14 cellular contexts compared by ENCODE assay signal in genomic region chr11:119480375-119481020, GRCh38. TPM values are rescaled to one million over a fixed set of nuclear protein-coding genes. Genes with fewer than 3 reads are reported as not detected.
DNase-seq lines count a peak whose midpoint lies in the region; ATAC-seq and TF ChIP-seq lines count a peak whose summit lies in the region.
"Had no signal": no experiment of that assay in that cellular context is flagged by ENCODE, and none has a peak within 500 bp of the region (broad histone marks: within the 10 kb centered on the region; RNA-seq: fewer than 3 reads in every experiment).

No MANE protein-coding gene starts in this region.

- H3K4me1 ChIP-seq in BE2C (peaks cover 10% of the 10 kb centered on the region), mesenchymal stem cell (ENCODE audit: control insufficient read depth, insufficient read depth, low read depth, low read length) (peaks cover 7% of the 10 kb centered on the region)

- no peak overlapping the region for H2AFZ ChIP-seq in mesenchymal stem cell (ENCODE audit: low read depth, low read length)

- no peak overlapping the region for H4K8ac ChIP-seq in mesenchymal stem cell (ENCODE audit: low read length)

- no peak overlapping the region for H3K14ac ChIP-seq in mesenchymal stem cell (ENCODE audit: low read length in 2 of 2)

- H3K23ac ChIP-seq in mesenchymal stem cell (ENCODE audit: low read length in 2 of 2) = no peak overlapping the region

- H3K27me3 ChIP-seq in BE2C = no peaks in the 10 kb centered on the region
- H3K27me3 ChIP-seq in H7 (ENCODE audit: control insufficient read depth, insufficient read depth, low read length) = no peaks in the 10 kb centered on the region; the same call in 1 of the 2 replicates
- peaks cover 34% of the 10 kb centered on the region in 2 experiments for H3K27me3 ChIP-seq in mesenchymal stem cell (ENCODE audit: control insufficient read depth in 1 of 2, insufficient read depth in 1 of 2, low read length in 2 of 2)
- H3K27me3 ChIP-seq: SJCRH30 had no signal

- DNase-seq in BE2C = peak; percentile 7
- peak; percentile 19 for DNase-seq in H7
- peak; percentile 46 for DNase-seq in activated CD8-positive, alpha-beta memory T cell treated with anti-CD3 and anti-CD28 coated beads, Interleukin-2, amount 50 U/mL, for 48 hours
- DNase-seq in mesenchymal stem cell = no peak
- no peak for DNase-seq in H4 (ENCODE audit: low spot score)

- no peak overlapping the region for H2BK12ac ChIP-seq in mesenchymal stem cell (ENCODE audit: low read length in 2 of 2)

- TF ChIP-seq CTCF in BE2C (IDR thresholded peaks at IDR 0.05; ENCODE audit: low read depth, low read length) = no peak

- H3K36me3 ChIP-seq in BE2C = no peaks in the 10 kb centered on the region
- no peaks in the 10 kb centered on the region for H3K36me3 ChIP-seq in H7 (replicated peaks; ENCODE audit: control insufficient read depth, insufficient read depth, low read length)
- H3K36me3 ChIP-seq in mesenchymal stem cell (ENCODE audit: control insufficient read depth in 1 of 2, insufficient read depth in 2 of 2, low read depth in 1 of 2, low read length in 2 of 2) = no peaks in the 10 kb centered on the region
- H3K36me3 ChIP-seq: left lung, SJCRH30, thoracic aorta, WERI-Rb-1 had no signal

- no peak overlapping the region for H3K4me2 ChIP-seq in mesenchymal stem cell (ENCODE audit: low read length, poor library complexity, severe bottlenecking)

- H2BK120ac ChIP-seq in mesenchymal stem cell (ENCODE audit: low read depth, low read length) = peak overlapping the region; percentile 24

- H3K79me1 ChIP-seq in mesenchymal stem cell (replicated peaks; ENCODE audit: low read length, poor library complexity, severe bottlenecking) = no peaks in the 10 kb centered on the region

- no peak overlapping the region for H2BK5ac ChIP-seq in mesenchymal stem cell (ENCODE audit: low read depth, low read length, poor library complexity, severe bottlenecking)

- H4K91ac ChIP-seq in mesenchymal stem cell (ENCODE audit: low read length) = no peak overlapping the region

- no peak overlapping the region for H2BK15ac ChIP-seq in mesenchymal stem cell (ENCODE audit: low read depth, poor library complexity, severe bottlenecking)

- H3K18ac ChIP-seq in mesenchymal stem cell (ENCODE audit: low read depth in 1 of 2, low read length in 2 of 2) = peak overlapping the region; percentile 25 to 26

- no peak overlapping the region for H3K4ac ChIP-seq in mesenchymal stem cell (ENCODE audit: low read depth in 1 of 2, low read length in 2 of 2)

- H3K27ac ChIP-seq in mesenchymal stem cell (ENCODE audit: low read length, poor library complexity, severe bottlenecking) = no peak overlapping the region
- H3K27ac ChIP-seq: left lung, SJCRH30, thoracic aorta, WERI-Rb-1 had no signal

- peak overlapping the region; percentile 31 for H3K9ac ChIP-seq in mesenchymal stem cell (ENCODE audit: low read length)

- ATAC-seq in GM21576 (IDR thresholded peaks at IDR 0.05; ENCODE audit: unreplicated experiment) (no peak), SK-N-SH treated with all-trans-retinoic acid at 6 μM for 48 hours (no peak), GM19467 (IDR thresholded peaks at IDR 0.05; ENCODE audit: unreplicated experiment) (no peak)

- H3K4me3 ChIP-seq in BE2C (ENCODE audit: low read depth, low read length) (no peak overlapping the region), H7 (ENCODE audit: insufficient read depth, low read depth, low read length) (no peak overlapping the region), mesenchymal stem cell (ENCODE audit: insufficient read depth in 1 of 2, low read depth in 1 of 2, low read length in 2 of 2) (no peak overlapping the region)
- H3K4me3 ChIP-seq: left lung, SJCRH30, thoracic aorta had no signal

- no peaks in the 10 kb centered on the region for H3K9me3 ChIP-seq in BE2C
- H3K9me3 ChIP-seq in mesenchymal stem cell (ENCODE audit: control insufficient read depth, low read length) = no peaks in the 10 kb centered on the region
- H3K9me3 ChIP-seq: left lung, SJCRH30, thoracic aorta had no signal

- WGBS in mesenchymal stem cell = 89% methylated on average over 12 of the region's 12 CpGs

- H2AK5ac ChIP-seq in mesenchymal stem cell (ENCODE audit: low read length, severe bottlenecking) = no peak overlapping the region

TF ChIP-seq in SK-N-SH treated with all-trans-retinoic acid at 6 μM for 48 hours, 23 proteins besides CTCF, POLR2A, EP300 and RAD21 (continues in another document):
- TF ChIP-seq ARNTL (CRISPR knock-in tag; IDR thresholded peaks at IDR 0.05; ENCODE audit: borderline replicate concordance, low read depth) (no peak), ZNF70 (CRISPR knock-in tag; IDR thresholded peaks at IDR 0.05) (no peak), CSRNP3 (CRISPR knock-in tag; IDR thresholded peaks at IDR 0.05) (no peak), TOX (CRISPR knock-in tag; IDR thresholded peaks at IDR 0.05; ENCODE audit: borderline replicate concordance) (no peak), ESRRG (CRISPR knock-in tag; IDR thresholded peaks at IDR 0.05) (no peak), TCF4 (CRISPR knock-in tag; IDR thresholded peaks at IDR 0.05; ENCODE audit: borderline replicate concordance) (no peak), SNAI2 (CRISPR knock-in tag; IDR thresholded peaks at IDR 0.05) (no peak), ZFP3 (CRISPR knock-in tag; IDR thresholded peaks at IDR 0.05) (no peak), PATZ1 (CRISPR knock-in tag; IDR thresholded peaks at IDR 0.05; ENCODE audit: borderline replicate concordance) (no peak)
- TF ChIP-seq, protein P1, sequence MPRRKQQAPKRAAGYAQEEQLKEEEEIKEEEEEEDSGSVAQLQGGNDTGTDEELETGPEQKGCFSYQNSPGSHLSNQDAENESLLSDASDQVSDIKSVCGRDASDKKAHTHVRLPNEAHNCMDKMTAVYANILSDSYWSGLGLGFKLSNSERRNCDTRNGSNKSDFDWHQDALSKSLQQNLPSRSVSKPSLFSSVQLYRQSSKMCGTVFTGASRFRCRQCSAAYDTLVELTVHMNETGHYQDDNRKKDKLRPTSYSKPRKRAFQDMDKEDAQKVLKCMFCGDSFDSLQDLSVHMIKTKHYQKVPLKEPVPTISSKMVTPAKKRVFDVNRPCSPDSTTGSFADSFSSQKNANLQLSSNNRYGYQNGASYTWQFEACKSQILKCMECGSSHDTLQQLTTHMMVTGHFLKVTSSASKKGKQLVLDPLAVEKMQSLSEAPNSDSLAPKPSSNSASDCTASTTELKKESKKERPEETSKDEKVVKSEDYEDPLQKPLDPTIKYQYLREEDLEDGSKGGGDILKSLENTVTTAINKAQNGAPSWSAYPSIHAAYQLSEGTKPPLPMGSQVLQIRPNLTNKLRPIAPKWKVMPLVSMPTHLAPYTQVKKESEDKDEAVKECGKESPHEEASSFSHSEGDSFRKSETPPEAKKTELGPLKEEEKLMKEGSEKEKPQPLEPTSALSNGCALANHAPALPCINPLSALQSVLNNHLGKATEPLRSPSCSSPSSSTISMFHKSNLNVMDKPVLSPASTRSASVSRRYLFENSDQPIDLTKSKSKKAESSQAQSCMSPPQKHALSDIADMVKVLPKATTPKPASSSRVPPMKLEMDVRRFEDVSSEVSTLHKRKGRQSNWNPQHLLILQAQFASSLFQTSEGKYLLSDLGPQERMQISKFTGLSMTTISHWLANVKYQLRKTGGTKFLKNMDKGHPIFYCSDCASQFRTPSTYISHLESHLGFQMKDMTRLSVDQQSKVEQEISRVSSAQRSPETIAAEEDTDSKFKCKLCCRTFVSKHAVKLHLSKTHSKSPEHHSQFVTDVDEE (CRISPR knock-in tag; IDR thresholded peaks at IDR 0.05) = no peak

RNA-seq across cellular contexts. Expression of gene THY1, which starts 57.5 kb away (rescaled TPM):
- 1,337 TPM for polyA plus RNA-seq in BE2C (2012; ENCODE audit: insufficient read depth, insufficient read length, low read depth)
- total RNA-seq in H7 (2014; rRNA removed; shearing (Covaris generic)) = 305 and 319 TPM in 2 replicates
- 87.8 TPM for polyA plus RNA-seq in mesenchymal stem cell (2013, experiment 1 of 2)
- polyA plus RNA-seq in mesenchymal stem cell (2013, experiment 2 of 2) = 87.6 TPM
- 191 and 193 TPM in 2 replicates for total RNA-seq in H4 (2014; rRNA removed; shearing (Covaris generic))
- total RNA-seq: activated naive CD4-positive, alpha-beta T cell treated with anti-CD3 and anti-CD28 coated beads, Interleukin-2, amount 50 U/mL, for 72 hours; natural killer cell treated with Interleukin-12 subunit alpha and Interleukin-12 subunit beta and Interleukin-15 and Interleukin-18, amount 100 ng/mL, for 72 hours had no signal

Comparison
In these comparisons a context has a peak if more than half of its experiments do, and no peak if none do; other contexts are left out.
1. DNase-seq: peak in BE2C (single experiment), H7 (single experiment) and activated CD8-positive, alpha-beta memory T cell treated with anti-CD3 and anti-CD28 coated beads, Interleukin-2, amount 50 U/mL, for 48 hours (single experiment); none in mesenchymal stem cell (single experiment) and H4 (single experiment).